Comparison of ENCODE assay signal across 13 cellular contexts in genomic region chr3:39144095-39144747, GRCh38. TPM values are rescaled to one million over a fixed set of nuclear protein-coding genes. Genes with fewer than 3 reads are reported as not detected.
DNase-seq lines count a peak whose midpoint lies in the region; ATAC-seq and TF ChIP-seq lines count a peak whose summit lies in the region.
"Had no signal": no experiment of that assay in that cellular context is flagged by ENCODE, and none has a peak within 500 bp of the region (broad histone marks: within the 10 kb centered on the region; RNA-seq: fewer than 3 reads in every experiment).

No MANE protein-coding gene starts in this region.

- H3K79me2 ChIP-seq in SK-N-SH (ENCODE audit: insufficient read depth) (peaks cover 81% of the 10 kb centered on the region), smooth muscle cell (ENCODE audit: low read depth) (peaks cover 76% of the 10 kb centered on the region)

- no peak for TF ChIP-seq RAD21 in SK-N-SH (IDR thresholded peaks at IDR 0.05; ENCODE audit: low read length)

- CTCF ChIA-PET in SK-N-SH (lab: Yijun Ruan, JAX) = interaction anchor here (1.4 to 3.2 kb wide), 3 partner anchors 18 to 148 kb away, joined by 5 to 18 read pairs (median 7); no protein-coding TSS in a partner anchor

- TF ChIP-seq CTCF in SK-N-SH (IDR thresholded peaks at IDR 0.05) = no peak
- TF ChIP-seq CTCF in Peyer's patch (IDR thresholded peaks at IDR 0.05) = no peak
- no peak for TF ChIP-seq CTCF in smooth muscle cell (IDR thresholded peaks at IDR 0.05; ENCODE audit: borderline replicate concordance, insufficient read depth, poor library complexity, severe bottlenecking)

- H4K20me1 ChIP-seq in SK-N-SH (ENCODE audit: insufficient read depth) (peaks cover 27% of the 10 kb centered on the region), smooth muscle cell (ENCODE audit: low read depth) (peaks cover 100% of the 10 kb centered on the region)

- peaks cover 25% of the 10 kb centered on the region for H3F3A ChIP-seq in SK-N-SH (replicated peaks; ENCODE audit: insufficient read depth)
- H3F3A ChIP-seq in smooth muscle cell (ENCODE audit: low read depth) = peaks cover 67% of the 10 kb centered on the region

- peak; percentile 67 for DNase-seq in SK-N-SH
- DNase-seq in COR-L47 (lab: John Stamatoyannopoulos, UW) = peak; percentile 75
- peak in 2 of 3 donors; percentile 44 to 45 for DNase-seq in Peyer's patch
- no peak for DNase-seq in memory B cell (ENCODE audit: low spot score in 2 of 2)
- no peak for DNase-seq in smooth muscle cell (lab: John Stamatoyannopoulos, UW; ENCODE audit: unreplicated experiment)
- DNase-seq in stimulated activated CD4-positive, alpha-beta T cell treated with anti-CD3 and anti-CD28 coated beads, Interleukin-4, amount 100 ng/mL, for 24 hours = no peak
- no peak for DNase-seq in left colon
- DNase-seq: ACHN, Kasumi-1, T-cell had no signal

- H3K36me3 ChIP-seq in SK-N-SH (replicated peaks in 1 of 2; ENCODE audit: control insufficient read depth in 1 of 2, insufficient read depth in 2 of 2, low read length in 1 of 2) (peaks cover 40 to 48% of the 10 kb centered on the region in 2 experiments), Peyer's patch (peaks cover 0 to 55% (median 0%) of the 10 kb centered on the region in 3 donors), smooth muscle cell (ENCODE audit: low read depth) (peaks cover 22% of the 10 kb centered on the region)

- H3K4me2 ChIP-seq in SK-N-SH = no peak overlapping the region
- H3K4me2 ChIP-seq in smooth muscle cell = no peak overlapping the region

- peaks cover 36 to 79% of the 10 kb centered on the region in 2 experiments for H3K4me1 ChIP-seq in SK-N-SH (ENCODE audit: control insufficient read depth in 1 of 2, insufficient read depth in 2 of 2, low read depth in 1 of 2, low read length in 1 of 2)
- peaks cover 5 to 67% (median 43%) of the 10 kb centered on the region in 4 donors for H3K4me1 ChIP-seq in Peyer's patch
- peaks cover 26% of the 10 kb centered on the region for H3K4me1 ChIP-seq in smooth muscle cell (ENCODE audit: low read depth)

- TF ChIP-seq POLR2A in Peyer's patch (IDR thresholded peaks at IDR 0.05) = no peak

- H3K9ac ChIP-seq in SK-N-SH (no peak overlapping the region), smooth muscle cell (ENCODE audit: low read depth) (no peak overlapping the region)

- intact Hi-C loops in left colon (cut with DNase I, micrococcal nuclease) = no loop called here

- H3K27me3 ChIP-seq in SK-N-SH (ENCODE audit: insufficient read depth) (no peaks in the 10 kb centered on the region), Peyer's patch (no peaks in the 10 kb centered on the region), smooth muscle cell (ENCODE audit: low read depth) (no peaks in the 10 kb centered on the region)
- H3K27me3 ChIP-seq: cardiac muscle cell had no signal

- ATAC-seq in SK-N-SH treated with all-trans-retinoic acid at 6 μM for 48 hours = no peak
- ATAC-seq in memory B cell (ENCODE audit: low read depth) = no peak
- no peak for ATAC-seq in left colon
- ATAC-seq: T-cell had no signal

- POLR2A ChIA-PET in SK-N-SH (lab: Yijun Ruan, JAX) = no interaction called here

- peaks cover 53% of the 10 kb centered on the region for H3K4me1 Mint-ChIP-seq in memory B cell

- H3K4me3 Mint-ChIP-seq in memory B cell = no peak overlapping the region
- H3K4me3 Mint-ChIP-seq: T-cell had no signal

- no peak overlapping the region for H2AFZ ChIP-seq in SK-N-SH (ENCODE audit: low read depth)
- H2AFZ ChIP-seq in smooth muscle cell (ENCODE audit: low read depth) = no peak overlapping the region

- H3K4me3 ChIP-seq in SK-N-SH (ENCODE audit: low read depth in 2 of 2, low read length in 1 of 2) (no peak overlapping the region), Peyer's patch (no peak overlapping the region), smooth muscle cell (no peak overlapping the region)
- H3K4me3 ChIP-seq: cardiac muscle cell had no signal

- H3K27ac ChIP-seq in SK-N-SH (ENCODE audit: low read depth in 2 of 2, low read length in 1 of 2) (no peak overlapping the region; a peak in 1 of 4 replicates), Peyer's patch (no peak overlapping the region), smooth muscle cell (ENCODE audit: low read depth) (no peak overlapping the region)
- H3K27ac ChIP-seq: cardiac muscle cell had no signal

- peaks cover 18% of the 10 kb centered on the region for H3K36me3 Mint-ChIP-seq in memory B cell

- no peak for TF ChIP-seq EP300 in SK-N-SH (IDR thresholded peaks at IDR 0.05; ENCODE audit: borderline replicate concordance in 1 of 2, low read depth in 1 of 2, low read length in 1 of 2)

- 79% methylated on average over 20 of the region's 20 CpGs for WGBS in SK-N-SH (ENCODE audit: low lambda C conversion rate)
- WGBS in smooth muscle cell (ENCODE audit: low lambda C conversion rate) = 94% methylated on average over 20 of the region's 20 CpGs

- H3K9me3 Mint-ChIP-seq in memory B cell = no peaks in the 10 kb centered on the region
- H3K9me3 Mint-ChIP-seq: T-cell had no signal

- peak overlapping the region; percentile 75 for H3K27ac Mint-ChIP-seq in memory B cell

- H3K9me3 ChIP-seq in SK-N-SH = no peaks in the 10 kb centered on the region
- H3K9me3 ChIP-seq in Peyer's patch = no peaks in the 10 kb centered on the region
- no peaks in the 10 kb centered on the region for H3K9me3 ChIP-seq in smooth muscle cell (replicated peaks; ENCODE audit: low read depth)

- H3K27me3 Mint-ChIP-seq in memory B cell = no peaks in the 10 kb centered on the region
- H3K27me3 Mint-ChIP-seq: T-cell had no signal

- H3K9me2 ChIP-seq in SK-N-SH = no peaks in the 10 kb centered on the region

TF ChIP-seq in SK-N-SH, 30 proteins besides CTCF, POLR2A, EP300 and RAD21:
- TF ChIP-seq SMC3 (IDR thresholded peaks at IDR 0.05; ENCODE audit: low read depth, low read length) (no peak), GATA2 (CRISPR knock-in tag; IDR thresholded peaks at IDR 0.05) (peak; percentile 46; the same call in 1 of the 2 replicates), FOXJ3 (CRISPR knock-in tag; IDR thresholded peaks at IDR 0.05) (peak; percentile 52; the same call in 1 of the 2 replicates)

TF ChIP-seq in SK-N-SH treated with all-trans-retinoic acid at 6 μM for 48 hours, 23 proteins besides CTCF, POLR2A, EP300 and RAD21 (continues in another document):
- TF ChIP-seq POU6F1 (CRISPR knock-in tag; IDR thresholded peaks at IDR 0.05; ENCODE audit: borderline replicate concordance, low read depth) = no peak

RNA-seq across cellular contexts. Expression of gene CSRNP1, which starts 9.2 kb away (rescaled TPM):
- 24.5 and 26.3 TPM in 2 replicates for polyA plus RNA-seq in SK-N-SH (2012; rRNA removed)
- polyA plus RNA-seq in SK-N-SH (2012; cell fraction: cytosol; rRNA removed) = 12.5 and 13.2 TPM in 2 replicates
- polyA plus RNA-seq in SK-N-SH (2012; cell fraction: nucleus; rRNA removed) = 43.9 and 63.0 TPM in 2 replicates
- total RNA-seq in Peyer's patch = 10 to 100 TPM; 19.0 to 40.5 (median 29.4) TPM
- 124 and 159 TPM in 2 replicates for total RNA-seq in smooth muscle cell
- 198 and 252 TPM in 2 replicates for polyA plus RNA-seq in smooth muscle cell
- 10 to 100 TPM; 19.2 to 33.7 TPM for total RNA-seq in left colon

RNA-seq across cellular contexts. Expression of gene TTC21A, which starts 36.7 kb away (rescaled TPM):
- polyA plus RNA-seq in SK-N-SH (2012; rRNA removed) = 3.9 and 4.2 TPM in 2 replicates
- polyA plus RNA-seq in SK-N-SH (2012; cell fraction: cytosol; rRNA removed) = 1.0 and 1.5 TPM in 2 replicates
- polyA plus RNA-seq in SK-N-SH (2012; cell fraction: nucleus; rRNA removed) = 20.1 and 22.2 TPM in 2 replicates
- 10 to 100 TPM in 2 of 4 donors, 1 to 10 TPM in 2; 8.4 to 41.3 (median 19.1) TPM for total RNA-seq in Peyer's patch
- 1.7 and 2.3 TPM in 2 replicates for total RNA-seq in smooth muscle cell
- polyA plus RNA-seq in smooth muscle cell = 10.2 and 10.6 TPM in 2 replicates
- total RNA-seq in left colon = 1 to 10 TPM; 4.5 to 8.3 TPM

RNA-seq across cellular contexts. Expression of gene GORASP1, which starts 36.8 kb away (rescaled TPM):
- 44.3 and 56.2 TPM in 2 replicates for polyA plus RNA-seq in SK-N-SH (2012; rRNA removed)
- polyA plus RNA-seq in SK-N-SH (2012; cell fraction: cytosol; rRNA removed) = 18.6 and 24.9 TPM in 2 replicates
- 197 and 204 TPM in 2 replicates for polyA plus RNA-seq in SK-N-SH (2012; cell fraction: nucleus; rRNA removed)
- total RNA-seq in Peyer's patch = 100 to 1,000 TPM in 3 of 4 donors, 10 to 100 TPM in 1; 85.8 to 145 (median 128) TPM
- 27.6 and 29.5 TPM in 2 replicates for total RNA-seq in smooth muscle cell
- 41.6 and 57.0 TPM in 2 replicates for polyA plus RNA-seq in smooth muscle cell
- total RNA-seq in left colon = 100 to 1,000 TPM in 1 of 2 donors, 10 to 100 TPM in 1; 86.8 to 106 TPM

RNA-seq across cellular contexts. Expression of gene XIRP1, which starts 48.2 kb away (rescaled TPM):
- polyA plus RNA-seq in SK-N-SH (2012; rRNA removed) (not detected in 2 replicates), smooth muscle cell (0.60 and 0.75 TPM in 2 replicates)
- not detected in 2 replicates for polyA plus RNA-seq in SK-N-SH (2012; cell fraction: cytosol; rRNA removed)
- polyA plus RNA-seq in SK-N-SH (2012; cell fraction: nucleus; rRNA removed) = 0.02 TPM in 1 of 2 replicates, not detected in the other
- total RNA-seq in Peyer's patch (under 1 TPM in 1 of 4 donors, not detected in 3; 0.76 TPM), smooth muscle cell (0.13 and 0.31 TPM in 2 replicates), left colon (not detected)
- total RNA-seq: fibroblast of lung, T-cell had no signal

Comparison
In these comparisons a context has a peak if more than half of its experiments do, and no peak if none do; other contexts are left out.
1. DNase-seq: peak in SK-N-SH (single experiment), COR-L47 (single experiment) and Peyer's patch (2 of 3); none in memory B cell (0 of 2), smooth muscle cell (single experiment), stimulated activated CD4-positive, alpha-beta T cell treated with anti-CD3 and anti-CD28 coated beads, Interleukin-4, amount 100 ng/mL, for 24 hours (single experiment) and left colon (0 of 2).